In the genomic region with DNA sequence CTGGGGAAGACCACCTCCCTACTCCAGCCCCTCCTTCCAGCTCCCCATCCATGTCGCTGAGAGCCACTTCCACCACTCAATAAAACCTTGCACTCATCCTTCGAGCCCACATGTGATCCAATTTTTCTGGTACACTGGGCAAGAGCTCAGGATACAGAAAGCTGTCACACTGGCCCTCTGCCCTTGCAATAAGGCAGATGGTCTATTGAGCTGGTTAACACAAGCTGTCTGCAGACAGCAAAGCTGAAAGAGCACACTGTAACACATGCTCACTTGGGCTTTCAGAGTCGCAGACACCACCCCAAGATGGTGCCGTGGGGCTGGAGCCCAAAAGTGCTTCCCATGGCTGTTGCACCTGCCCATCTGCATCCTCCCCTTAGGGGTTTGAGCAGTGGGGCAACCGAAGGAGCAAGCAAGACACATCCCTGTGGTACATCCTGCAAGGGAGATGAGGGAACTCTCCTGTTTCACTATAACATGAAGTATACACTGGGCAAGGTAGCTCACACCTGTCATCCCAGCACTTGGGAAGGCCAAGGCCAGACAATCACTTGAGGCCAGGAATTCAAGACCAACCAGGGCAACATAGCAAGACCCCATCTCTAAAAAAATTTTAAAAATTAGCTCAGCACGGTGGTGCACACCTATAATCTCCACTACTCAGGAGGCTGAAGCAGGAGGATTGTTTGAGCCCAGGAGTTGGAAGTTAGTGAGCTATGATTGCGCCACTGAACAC, we compare ENCODE assay signal across 1 cellular context.
TF ChIP-seq lines count a peak whose summit lies in the region.

No MANE protein-coding gene starts in this region.

TF ChIP-seq in HepG2, 621 proteins besides CTCF, POLR2A, EP300 and RAD21 (continued from another document):
- peak; percentile 67 for TF ChIP-seq ZNF121 (CRISPR knock-in tag; IDR thresholded peaks at IDR 0.05)
